Comparison of ENCODE assay signal across 27 cellular contexts in the genomic region with DNA sequence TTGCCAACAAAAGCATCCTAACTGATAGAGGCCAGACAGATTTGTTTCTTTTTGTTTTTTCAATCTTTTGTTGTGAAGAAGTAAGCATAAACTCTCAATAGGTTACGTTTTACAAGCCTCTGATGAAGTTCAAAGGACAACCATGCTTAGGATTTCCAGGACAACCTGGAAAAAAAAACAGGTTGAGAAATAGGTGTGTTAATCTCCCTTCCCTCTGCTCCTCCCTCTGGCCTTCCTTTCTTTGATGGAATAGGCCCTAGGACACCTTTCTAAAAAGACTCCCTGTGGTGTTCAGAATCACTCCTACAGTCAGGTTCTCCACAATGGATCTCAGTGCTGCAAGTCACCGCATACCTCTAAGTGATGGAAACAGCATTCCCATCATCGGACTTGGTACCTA. TPM values are rescaled to one million over a fixed set of nuclear protein-coding genes. Genes with fewer than 3 reads are reported as not detected.
"Had no signal": no experiment of that assay in that cellular context is flagged by ENCODE, and none has a peak within 500 bp of the region (broad histone marks: within the 10 kb centered on the region; RNA-seq: fewer than 3 reads in every experiment).

Gene AKR1D1 (plus strand): TSS at position 264 of the 400 bp plus-strand sequence. CDS start 60 bp downstream, at position 324.

- H3K27me3 ChIP-seq: esophagus squamous epithelium, gastroesophageal sphincter, neutrophil, stomach, transverse colon had no signal

- H3K4me3 Mint-ChIP-seq: effector memory CD8-positive, alpha-beta T cell; immature natural killer cell; naive thymus-derived CD8-positive, alpha-beta T cell had no signal

- H3K27ac ChIP-seq: esophagus squamous epithelium, gastroesophageal sphincter, left ventricle myocardium inferior, neutrophil, psoas muscle, stomach, thoracic aorta, transverse colon had no signal

- ATAC-seq: effector memory CD8-positive, alpha-beta T cell; gastroesophageal sphincter; naive thymus-derived CD8-positive, alpha-beta T cell; psoas muscle; sciatic nerve had no signal

- H3K4me1 ChIP-seq: esophagus squamous epithelium, gastroesophageal sphincter, left ventricle myocardium inferior, psoas muscle, stomach, transverse colon had no signal

- H3K27ac Mint-ChIP-seq: effector memory CD8-positive, alpha-beta T cell; immature natural killer cell; naive thymus-derived CD8-positive, alpha-beta T cell had no signal

- H3K4me3 ChIP-seq: esophagus squamous epithelium, gastroesophageal sphincter, left ventricle myocardium inferior, lung, psoas muscle, stomach, thoracic aorta, transverse colon had no signal

- H3K36me3 ChIP-seq: esophagus squamous epithelium, gastroesophageal sphincter, left ventricle myocardium inferior, neutrophil, stomach, thoracic aorta, transverse colon had no signal

- DNase-seq: effector memory CD8-positive, alpha-beta T cell; esophagus squamous epithelium; foreskin fibroblast; immature natural killer cell; left ventricle myocardium inferior; mesendoderm; naive thymus-derived CD8-positive, alpha-beta T cell; psoas muscle; retina; stimulated activated CD4-positive, alpha-beta T cell treated with anti-CD3 and anti-CD28 coated beads, Interleukin-2, amount 100 ng/mL, for 24 hours; stimulated activated CD4-positive, alpha-beta T cell treated with anti-CD3 and anti-CD28 coated beads, Interleukin-4, amount 100 ng/mL, for 4 hours; stimulated activated naive CD4-positive, alpha-beta T cell; stomach; substantia nigra; transverse colon had no signal

- H3K4me1 Mint-ChIP-seq: immature natural killer cell had no signal

- H3K9me3 ChIP-seq: esophagus squamous epithelium, gastroesophageal sphincter, neutrophil, psoas muscle, thoracic aorta, transverse colon had no signal

- H3K36me3 Mint-ChIP-seq: immature natural killer cell had no signal

RNA-seq across cellular contexts. Expression of gene AKR1D1, which starts in this region (rescaled TPM):
- total RNA-seq: epithelial cell of proximal tubule; esophagus squamous epithelium; gastroesophageal sphincter; left ventricle myocardium inferior; lung; mononuclear cell; naive thymus-derived CD8-positive, alpha-beta T cell; osteoblast; psoas muscle; sciatic nerve; skeletal muscle tissue; stomach; thoracic aorta; transverse colon; ureter had no signal
- polyA plus RNA-seq: immature natural killer cell; keratinocyte; lung; naive thymus-derived CD8-positive, alpha-beta T cell; neural cell; psoas muscle; stomach had no signal
